Comparison of ENCODE assay signal across 8 cellular contexts in genomic region chr22:37228106-37229011, GRCh38. TPM values are rescaled to one million over a fixed set of nuclear protein-coding genes. Genes with fewer than 3 reads are reported as not detected.
DNase-seq lines count a peak whose midpoint lies in the region; TF ChIP-seq lines count a peak whose summit lies in the region.

No MANE protein-coding gene starts in this region.

- intact Hi-C loops in esophagus squamous epithelium (cut with DNase I) = no loop called here
- intact Hi-C loops in uterus (cut with DNase I; ENCODE audit: low total_unique reads) = no loop called here
- intact Hi-C loops in Calu3 (cut with micrococcal nuclease; ENCODE audit: unreplicated experiment) = no loop called here

- CTCF ChIA-PET in activated CD4-positive, alpha-beta T cell treated with anti-CD3 and anti-CD28 coated beads, Interleukin-2, amount 10 ng/mL, durations not matched to agents 7 days and 5 days (lab: Charles Lee) = interaction anchor here (0.6 to 7.1 kb wide), 6 partner anchors 8 to 141 kb away, joined by 3 to 80 read pairs (median 11); partner anchors contain the start of gene RAC2
- CTCF ChIA-PET in Calu3 (lab: Charles Lee) = interaction anchor here (1.2 kb wide), 1 partner anchor 31 kb away, joined by 3 read pairs; no protein-coding TSS in a partner anchor

- no TSS peak for BruUV-seq in Calu3 (replicated peaks; lab: Mats Ljungman, UMichigan)

- peaks cover 92% of the 10 kb centered on the region for H3K4me1 Mint-ChIP-seq in activated CD4-positive, alpha-beta T cell treated with anti-CD3 and anti-CD28 coated beads, Interleukin-2, amount 10 ng/mL, durations not matched to agents 7 days and 5 days
- H3K4me1 Mint-ChIP-seq in Calu3 (ENCODE audit: low read depth, unreplicated experiment) = peaks cover 29% of the 10 kb centered on the region

- H3K27ac ChIP-seq in HL-60 (replicated peaks) = peak overlapping the region; percentile 81
- peak overlapping the region in 3 of 4 donors; percentile 28 to 84 (median 74) for H3K27ac ChIP-seq in esophagus squamous epithelium
- H3K27ac ChIP-seq in uterus = no peak overlapping the region

- TF ChIP-seq POLR2A in esophagus squamous epithelium (IDR thresholded peaks at IDR 0.05) (no peak), uterus (IDR thresholded peaks at IDR 0.05) (no peak)

- POLR2A ChIA-PET in activated CD4-positive, alpha-beta T cell treated with anti-CD3 and anti-CD28 coated beads, Interleukin-2, amount 10 ng/mL, durations not matched to agents 7 days and 5 days (lab: Charles Lee) = interaction anchor here (0.6 to 0.7 kb wide), 2 partner anchors 10 to 14 kb away, joined by 3 read pairs; no protein-coding TSS in a partner anchor

- H3K36me3 ChIP-seq in esophagus squamous epithelium (no peaks in the 10 kb centered on the region), uterus (no peaks in the 10 kb centered on the region)

- TF ChIP-seq CTCF in HL-60 (IDR thresholded peaks at IDR 0.05; ENCODE audit: insufficient read depth, low read length) (no peak), esophagus squamous epithelium (IDR thresholded peaks at IDR 0.05) (no peak), uterus (IDR thresholded peaks at IDR 0.05) (no peak), Calu3 (IDR thresholded peaks at IDR 0.05; ENCODE audit: unreplicated experiment) (no peak)

- DNase-seq in HL-60 (ENCODE audit: low read depth in 1 of 2, low spot score in 1 of 2) (peak in 1 of 2 experiments; percentile 70), esophagus squamous epithelium (lab: John Stamatoyannopoulos, UW) (no peak), NCI-H2196 treated with DMSO at 0.1 percent for 48 hours (lab: John Stamatoyannopoulos, UW; ENCODE audit: unreplicated experiment) (no peak), RKO (ENCODE audit: low spot score) (no peak), uterus (no peak), Calu3 (no peak)
- DNase-seq in activated CD4-positive, alpha-beta T cell treated with anti-CD3 and anti-CD28 coated beads, Interleukin-2, amount 10 ng/mL, durations not matched to agents 7 days and 5 days = peak; percentile 61
- DNase-seq in stimulated activated CD4-positive, alpha-beta T cell treated with anti-CD3 and anti-CD28 coated beads, Interleukin-1b, Interleukin-23, amount 100 ng/mL, for 48 hours = peak; percentile 59

- no peaks in the 10 kb centered on the region for H3K27me3 Mint-ChIP-seq in activated CD4-positive, alpha-beta T cell treated with anti-CD3 and anti-CD28 coated beads, Interleukin-2, amount 10 ng/mL, durations not matched to agents 7 days and 5 days
- H3K27me3 Mint-ChIP-seq in Calu3 (ENCODE audit: unreplicated experiment) = no peaks in the 10 kb centered on the region

- H3K36me3 Mint-ChIP-seq in activated CD4-positive, alpha-beta T cell treated with anti-CD3 and anti-CD28 coated beads, Interleukin-2, amount 10 ng/mL, durations not matched to agents 7 days and 5 days (ENCODE audit: low read depth) = peaks cover 81% of the 10 kb centered on the region
- H3K36me3 Mint-ChIP-seq in Calu3 (ENCODE audit: insufficient read depth, unreplicated experiment) = peaks cover 9% of the 10 kb centered on the region

- peak overlapping the region; percentile 76 for H3K4me3 Mint-ChIP-seq in activated CD4-positive, alpha-beta T cell treated with anti-CD3 and anti-CD28 coated beads, Interleukin-2, amount 10 ng/mL, durations not matched to agents 7 days and 5 days
- H3K4me3 Mint-ChIP-seq in Calu3 (ENCODE audit: low read depth, unreplicated experiment) = no peak overlapping the region

- WGBS in esophagus squamous epithelium, 2 donors = 44 to 50% methylated on average over 5 to 15 of the region's 20 CpGs

- no peak overlapping the region for H3K4me3 ChIP-seq in HL-60 (replicated peaks; ENCODE audit: insufficient read depth, low read length)
- no peak overlapping the region for H3K4me3 ChIP-seq in esophagus squamous epithelium
- H3K4me3 ChIP-seq in uterus = no peak overlapping the region

- H3K27ac Mint-ChIP-seq in activated CD4-positive, alpha-beta T cell treated with anti-CD3 and anti-CD28 coated beads, Interleukin-2, amount 10 ng/mL, durations not matched to agents 7 days and 5 days = peak overlapping the region; percentile 100
- no peak overlapping the region for H3K27ac Mint-ChIP-seq in Calu3 (ENCODE audit: unreplicated experiment)

- peaks cover 13 to 46% (median 15%) of the 10 kb centered on the region in 3 donors for H3K4me1 ChIP-seq in esophagus squamous epithelium
- H3K4me1 ChIP-seq in uterus = no peaks in the 10 kb centered on the region

- H3K9me3 ChIP-seq in esophagus squamous epithelium (no peaks in the 10 kb centered on the region), uterus (no peaks in the 10 kb centered on the region)

- H3K9me3 Mint-ChIP-seq in activated CD4-positive, alpha-beta T cell treated with anti-CD3 and anti-CD28 coated beads, Interleukin-2, amount 10 ng/mL, durations not matched to agents 7 days and 5 days = peaks cover 7% of the 10 kb centered on the region
- no peaks in the 10 kb centered on the region for H3K9me3 Mint-ChIP-seq in Calu3 (ENCODE audit: low read depth, unreplicated experiment)

- H3K27me3 ChIP-seq in HL-60 (ENCODE audit: insufficient read depth, poor library complexity, severe bottlenecking) (no peaks in the 10 kb centered on the region), esophagus squamous epithelium (peaks cover 0 to 17% (median 0%) of the 10 kb centered on the region in 4 donors), uterus (no peaks in the 10 kb centered on the region)

RNA-seq across cellular contexts. Expression of gene RAC2, which starts 15.7 kb away (rescaled TPM):
- total RNA-seq in activated CD4-positive, alpha-beta T cell treated with anti-CD3 and anti-CD28 coated beads, Interleukin-2, amount 10 ng/mL, durations not matched to agents 7 days and 5 days = 1,000 to 10,000 TPM; 1,015 to 1,117 TPM
- total RNA-seq in esophagus squamous epithelium (10 to 100 TPM; 17.3 to 27.1 (median 19.6) TPM), uterus (1 to 10 TPM; 2.4 to 6.7 (median 4.5) TPM), Calu3 (2022) (21.0 and 24.0 TPM in 2 replicates)

RNA-seq across cellular contexts. Expression of gene SSTR3, which starts 16.1 kb away (rescaled TPM):
- 10 to 100 TPM; 10.1 to 10.2 TPM for total RNA-seq in activated CD4-positive, alpha-beta T cell treated with anti-CD3 and anti-CD28 coated beads, Interleukin-2, amount 10 ng/mL, durations not matched to agents 7 days and 5 days
- total RNA-seq in esophagus squamous epithelium = not detected
- total RNA-seq in uterus = 1 to 10 TPM in 2 of 4 donors, under 1 TPM in 1, not detected in 1; under 0.01 to 5.8 (median 3.1) TPM
- not detected in 2 replicates for total RNA-seq in Calu3 (2022)

RNA-seq across cellular contexts. Expression of gene C1QTNF6, which starts 40.3 kb away (rescaled TPM):
- 1 to 10 TPM; 7.6 to 8.3 TPM for total RNA-seq in activated CD4-positive, alpha-beta T cell treated with anti-CD3 and anti-CD28 coated beads, Interleukin-2, amount 10 ng/mL, durations not matched to agents 7 days and 5 days
- total RNA-seq in esophagus squamous epithelium (1 to 10 TPM; 1.1 to 1.7 (median 1.4) TPM), uterus (10 to 100 TPM in 1 of 4 donors, 1 to 10 TPM in 2, under 1 TPM in 1; 0.29 to 16.0 (median 3.1) TPM), Calu3 (2022) (6.2 and 7.5 TPM in 2 replicates)

RNA-seq across cellular contexts. Expression of gene CYTH4, which starts 53.9 kb away (rescaled TPM):
- 100 to 1,000 TPM; 106 to 110 TPM for total RNA-seq in activated CD4-positive, alpha-beta T cell treated with anti-CD3 and anti-CD28 coated beads, Interleukin-2, amount 10 ng/mL, durations not matched to agents 7 days and 5 days
- total RNA-seq in esophagus squamous epithelium = 10 to 100 TPM in 1 of 4 donors, 1 to 10 TPM in 3; 1.9 to 10.3 (median 3.4) TPM
- total RNA-seq in uterus = 10 to 100 TPM in 1 of 4 donors, 1 to 10 TPM in 3; 3.8 to 12.2 (median 5.9) TPM
- total RNA-seq in Calu3 (2022) = 0.38 and 0.59 TPM in 2 replicates

Comparison
In these comparisons a context has a peak if more than half of its experiments do, and no peak if none do; other contexts are left out.
1. DNase-seq: peak in activated CD4-positive, alpha-beta T cell treated with anti-CD3 and anti-CD28 coated beads, Interleukin-2, amount 10 ng/mL, durations not matched to agents 7 days and 5 days (single experiment) and stimulated activated CD4-positive, alpha-beta T cell treated with anti-CD3 and anti-CD28 coated beads, Interleukin-1b, Interleukin-23, amount 100 ng/mL, for 48 hours (single experiment); none in esophagus squamous epithelium (single experiment), NCI-H2196 treated with DMSO at 0.1 percent for 48 hours (single experiment), RKO (single experiment), uterus (0 of 2) and Calu3 (single experiment).
2. H3K27ac ChIP-seq: peak in HL-60 (single experiment) and esophagus squamous epithelium (3 of 4); none in uterus (0 of 2).
3. RNA of gene RAC2, which starts 15.7 kb away (total RNA-seq): 1,015 to 1,117 TPM in activated CD4-positive, alpha-beta T cell treated with anti-CD3 and anti-CD28 coated beads, Interleukin-2, amount 10 ng/mL, durations not matched to agents 7 days and 5 days; 17.3 to 27.1 TPM in esophagus squamous epithelium, 21.0 to 24.0 TPM in Calu3 and 2.4 to 6.7 TPM in uterus; every median in the first group is over 10 times any median in the second.